19 cellular contexts compared by ENCODE assay signal in the genomic region with DNA sequence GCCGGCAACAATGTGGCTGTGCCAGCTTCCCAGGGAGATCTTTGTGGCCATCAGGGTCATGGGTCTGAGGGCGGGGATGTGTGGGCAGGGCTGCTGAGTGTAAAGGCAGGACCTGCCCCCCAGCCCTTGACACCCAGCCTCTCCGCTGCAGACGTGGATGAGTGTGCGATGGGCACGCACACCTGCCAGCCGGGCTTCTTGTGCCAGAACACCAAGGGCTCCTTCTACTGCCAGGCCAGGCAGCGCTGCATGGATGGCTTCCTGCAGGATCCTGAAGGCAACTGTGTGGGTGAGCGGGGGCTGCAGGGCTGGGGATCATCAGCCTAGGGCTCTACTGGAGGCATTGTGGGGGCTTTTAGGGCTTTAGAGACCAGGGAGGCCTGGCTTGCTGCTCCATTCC.
DNase-seq lines count a peak whose midpoint lies in the region; ATAC-seq, FAIRE-seq and TF ChIP-seq lines count a peak whose summit lies in the region.
"Had no signal": no experiment of that assay in that cellular context is flagged by ENCODE, and none has a peak within 500 bp of the region (broad histone marks: within the 10 kb centered on the region; RNA-seq: fewer than 3 reads in every experiment).

No MANE protein-coding gene starts in this region.

- DNase-seq in Right ventricle myocardium inferior (ENCODE audit: missing footprints) (peak; percentile 35), left ventricle myocardium inferior (no peak), H1 (ENCODE audit: low read depth in 1 of 2, low spot score in 2 of 2) (no peak), neuronal stem cell (ENCODE audit: low spot score) (no peak), NCI-H748 treated with DMSO at 0.1 percent for 48 hours (lab: John Stamatoyannopoulos, UW) (no peak)
- DNase-seq in effector memory CD8-positive, alpha-beta T cell, result no peak
- DNase-seq: 8988T; CD4-positive, alpha-beta memory T cell; DMS153; DMS79; GDM1; GOT3 had no signal

- no peaks in the 10 kb centered on the region for H3K4me1 Mint-ChIP-seq in effector memory CD8-positive, alpha-beta T cell (ENCODE audit: low read depth in 2 of 2)
- H3K4me1 Mint-ChIP-seq: CD14-positive monocyte; CD4-positive, alpha-beta memory T cell had no signal

- H3K9ac ChIP-seq in H1 (replicated peaks in 1 of 4; ENCODE audit: extremely low read depth in 1 of 4, low read depth in 3 of 4, low read length in 3 of 4), result no peak overlapping the region
- H3K9ac ChIP-seq in neuronal stem cell (ENCODE audit: low read depth, low read length, poor library complexity), result no peak overlapping the region
- H3K9ac ChIP-seq: BLaER1 had no signal

- no peak overlapping the region for H3K23ac ChIP-seq in H1 (ENCODE audit: insufficient read length)
- no peak overlapping the region for H3K23ac ChIP-seq in neuronal stem cell (ENCODE audit: low read depth, low read length, poor library complexity)

- H3K27me3 ChIP-seq in left ventricle myocardium inferior (ENCODE audit: low read depth) (no peaks in the 10 kb centered on the region), H1 (replicated peaks in 1 of 4; ENCODE audit: control insufficient read depth in 3 of 4, extremely low read depth in 1 of 4, insufficient read depth in 3 of 4, low read length in 3 of 4) (no peaks in the 10 kb centered on the region), neuronal stem cell (ENCODE audit: control insufficient read depth in 3 of 3, insufficient read depth in 3 of 3, low read depth in 1 of 3, low read length in 3 of 3) (no peaks in the 10 kb centered on the region)
- H3K27me3 ChIP-seq: BLaER1 had no signal

- H2AFZ ChIP-seq in H1 (ENCODE audit: low read length) (no peak overlapping the region), neuronal stem cell (ENCODE audit: low read length) (no peak overlapping the region)

- WGBS in H1 (ENCODE audit: extremely low coverage in 1 of 2, insufficient coverage in 1 of 2, insufficient read length in 1 of 2, insufficient replicate concordance in 2 of 2, low coverage in 1 of 2, low lambda C conversion rate in 2 of 2, missing lambda C conversion rate in 1 of 2), 2 experiments, result 88% methylated on average over 9 of the region's 9 CpGs; no CpG with 5 or more reads in 1 of the 2 experiments
- WGBS in neuronal stem cell (ENCODE audit: extremely low coverage in 2 of 2, insufficient read length in 2 of 2, insufficient replicate concordance in 1 of 2), 2 donors, result no CpG with 5 or more reads among the region's 9 CpGs

- no peak for FAIRE-seq in H1 (lab: Jason Lieb, UNC)
- FAIRE-seq: GM12892, GM18507 had no signal

- no peak for TF ChIP-seq POLR2A in H1 (IDR thresholded peaks at IDR 0.05; ENCODE audit: control extremely low read depth in 1 of 2, low read depth in 2 of 2, low read length in 2 of 2)

- H2AK5ac ChIP-seq in H1 (ENCODE audit: low read depth, low read length) (no peak overlapping the region), neuronal stem cell (ENCODE audit: low read depth, low read length) (peak overlapping the region; percentile 36)

- no peak for TF ChIP-seq RAD21 in H1 (IDR thresholded peaks at IDR 0.05 in 1 of 2, conservative IDR thresholded peaks at IDR 0.05 in 1 of 2; ENCODE audit: low read depth in 2 of 2, low read length in 2 of 2)

- H3K4me2 ChIP-seq in H1 (ENCODE audit: insufficient read depth in 1 of 2, low read depth in 2 of 2, low read length in 2 of 2) (no peak overlapping the region), neuronal stem cell (ENCODE audit: insufficient read depth, low read length, poor library complexity, severe bottlenecking) (no peak overlapping the region)
- H3K4me2 ChIP-seq: BLaER1 had no signal

- peaks cover 4% of the 10 kb centered on the region for H3K36me3 ChIP-seq in left ventricle myocardium inferior
- no peaks in the 10 kb centered on the region for H3K36me3 ChIP-seq in H1 (ENCODE audit: control insufficient read depth in 2 of 4, insufficient read depth in 4 of 4, low read length in 3 of 4)
- no peaks in the 10 kb centered on the region for H3K36me3 ChIP-seq in neuronal stem cell (replicated peaks in 1 of 2; ENCODE audit: control insufficient read depth in 2 of 2, insufficient read depth in 2 of 2, low read length in 2 of 2)
- H3K36me3 ChIP-seq: BLaER1, HAP-1 had no signal

- no peak for TF ChIP-seq EP300 in H1 (IDR thresholded peaks at IDR 0.05; ENCODE audit: borderline replicate concordance in 1 of 2, low read depth in 2 of 2, low read length in 2 of 2)

- H3K56ac ChIP-seq in H1 (replicated peaks; ENCODE audit: insufficient read length, low read depth, low read length), result no peak overlapping the region

- H3K14ac ChIP-seq in H1 (ENCODE audit: insufficient read length), result no peak overlapping the region
- peak overlapping the region; percentile 5 for H3K14ac ChIP-seq in neuronal stem cell (ENCODE audit: low read length)

- H3K79me1 ChIP-seq in H1 (ENCODE audit: low read depth, low read length) (no peaks in the 10 kb centered on the region), neuronal stem cell (ENCODE audit: low read depth, low read length) (no peaks in the 10 kb centered on the region)

- no peak overlapping the region for H4K5ac ChIP-seq in H1 (ENCODE audit: insufficient read length, low read depth, low read length)

- H2BK20ac ChIP-seq in H1 (ENCODE audit: low read length), result no peak overlapping the region

- H3K27ac ChIP-seq in left ventricle myocardium inferior (replicated peaks), result no peak overlapping the region
- H3K27ac ChIP-seq in H1 (ENCODE audit: low read depth, low read length), result no peak overlapping the region
- H3K27ac ChIP-seq in neuronal stem cell (replicated peaks; ENCODE audit: low read length), result no peak overlapping the region
- H3K27ac ChIP-seq: BLaER1, HL-60 had no signal

- H3K4me3 Mint-ChIP-seq in effector memory CD8-positive, alpha-beta T cell, result no peak overlapping the region
- H3K4me3 Mint-ChIP-seq: CD14-positive monocyte; CD4-positive, alpha-beta memory T cell had no signal

- H3K4me1 ChIP-seq in left ventricle myocardium inferior (no peaks in the 10 kb centered on the region), H1 (replicated peaks in 1 of 4; ENCODE audit: control insufficient read depth in 3 of 4, insufficient read depth in 4 of 4, low read length in 3 of 4) (no peaks in the 10 kb centered on the region), neuronal stem cell (ENCODE audit: control insufficient read depth in 2 of 2, insufficient read depth in 1 of 2, low read depth in 1 of 2, low read length in 2 of 2) (peaks cover 6 to 7% of the 10 kb centered on the region in 2 donors)
- H3K4me1 ChIP-seq: HAP-1 had no signal

- no peak overlapping the region for H3K4me3 ChIP-seq in left ventricle myocardium inferior
- no peak overlapping the region for H3K4me3 ChIP-seq in H1 (ENCODE audit: extremely low read depth in 1 of 4, insufficient read depth in 2 of 4, low read depth in 3 of 4, low read length in 4 of 4)
- H3K4me3 ChIP-seq in neuronal stem cell (ENCODE audit: low read length in 2 of 2), result no peak overlapping the region
- H3K4me3 ChIP-seq: BLaER1, HAP-1 had no signal

- ATAC-seq in Right ventricle myocardium inferior (no peak), GM21528 (IDR thresholded peaks at IDR 0.05; ENCODE audit: low FRiP score, unreplicated experiment) (no peak)
- no peak for ATAC-seq in effector memory CD8-positive, alpha-beta T cell (replicated peaks)

- H2BK5ac ChIP-seq in H1 (ENCODE audit: low read depth, low read length), result peak overlapping the region; percentile 24; the same call in 1 of the 2 replicates
- H2BK5ac ChIP-seq in neuronal stem cell (ENCODE audit: low read length), result no peak overlapping the region

- H2BK120ac ChIP-seq in H1 (replicated peaks; ENCODE audit: low read depth, low read length), result no peak overlapping the region
- no peak overlapping the region for H2BK120ac ChIP-seq in neuronal stem cell (ENCODE audit: low read depth, low read length)

- CTCF ChIA-PET in H1 (lab: Charles Lee; ENCODE audit: partially characterized antibody), result interaction anchor here (1.0 to 1.8 kb wide), 6 partner anchors 9 to 133 kb away, joined by 3 to 5 read pairs (median 4); no protein-coding TSS in a partner anchor

- no peak overlapping the region for H3K18ac ChIP-seq in H1 (ENCODE audit: extremely low read depth, low read length)
- H3K18ac ChIP-seq in neuronal stem cell (ENCODE audit: low read length), result peak overlapping the region; percentile 9

- no peak overlapping the region for H2BK12ac ChIP-seq in H1 (ENCODE audit: low read depth, low read length)
- no peak overlapping the region for H2BK12ac ChIP-seq in neuronal stem cell (ENCODE audit: low read length)

- no peak overlapping the region for H4K8ac ChIP-seq in H1 (ENCODE audit: extremely low read depth, insufficient read depth, low read length)
- no peak overlapping the region for H4K8ac ChIP-seq in neuronal stem cell (ENCODE audit: low read depth, low read length)

- peaks cover 0 to 4% of the 10 kb centered on the region in 2 donors for H3K9me3 Mint-ChIP-seq in effector memory CD8-positive, alpha-beta T cell
- H3K9me3 Mint-ChIP-seq: CD14-positive monocyte had no signal

- H4K20me1 ChIP-seq in H1 (replicated peaks in 1 of 2; ENCODE audit: control insufficient read depth in 1 of 2, insufficient read depth in 2 of 2, low read length in 2 of 2), result no peaks in the 10 kb centered on the region
- H4K20me1 ChIP-seq: BLaER1 had no signal

- H3K79me2 ChIP-seq in H1 (ENCODE audit: control insufficient read depth in 1 of 2, insufficient read depth in 2 of 2, low read length in 2 of 2), result no peaks in the 10 kb centered on the region

- H3K27me3 Mint-ChIP-seq in effector memory CD8-positive, alpha-beta T cell, result peaks cover 11 to 20% of the 10 kb centered on the region in 2 donors
- H3K27me3 Mint-ChIP-seq: CD4-positive, alpha-beta memory T cell had no signal

- H2BK15ac ChIP-seq in H1 (ENCODE audit: low read length), result no peak overlapping the region
- no peak overlapping the region for H2BK15ac ChIP-seq in neuronal stem cell (ENCODE audit: low read length)

- H3K4ac ChIP-seq in H1 (replicated peaks; ENCODE audit: insufficient read length, low read depth, low read length) (no peak overlapping the region), neuronal stem cell (ENCODE audit: low read length) (no peak overlapping the region)

- H3K36me3 Mint-ChIP-seq in effector memory CD8-positive, alpha-beta T cell (ENCODE audit: insufficient read depth), result no peaks in the 10 kb centered on the region
- H3K36me3 Mint-ChIP-seq: CD14-positive monocyte; CD4-positive, alpha-beta memory T cell had no signal

- intact Hi-C loops in Right ventricle myocardium inferior (cut with DNase I), result no loop called here
- intact Hi-C loops in left ventricle myocardium inferior (cut with micrococcal nuclease), result no loop called here

- H3K23me2 ChIP-seq in H1 (ENCODE audit: low read depth, low read length), result no peaks in the 10 kb centered on the region

- H3K9me3 ChIP-seq in left ventricle myocardium inferior (replicated peaks), result no peaks in the 10 kb centered on the region
- H3K9me3 ChIP-seq in H1 (ENCODE audit: insufficient read depth in 2 of 2, low read depth in 1 of 2, low read length in 1 of 2), result no peaks in the 10 kb centered on the region
- no peaks in the 10 kb centered on the region for H3K9me3 ChIP-seq in neuronal stem cell (replicated peaks in 1 of 2; ENCODE audit: control insufficient read depth in 2 of 2, insufficient read depth in 1 of 2, low read depth in 1 of 2, low read length in 2 of 2)
- H3K9me3 ChIP-seq: BLaER1, HAP-1 had no signal

- no peak overlapping the region for H4K91ac ChIP-seq in H1 (replicated peaks; ENCODE audit: insufficient read length, low read length)
- no peak overlapping the region for H4K91ac ChIP-seq in neuronal stem cell (ENCODE audit: low read depth, low read length, poor library complexity)

- TF ChIP-seq CTCF in left ventricle myocardium inferior (IDR thresholded peaks at IDR 0.05; ENCODE audit: borderline replicate concordance), result no peak
- TF ChIP-seq CTCF in H1 (IDR thresholded peaks at IDR 0.05; ENCODE audit: control extremely low read depth in 1 of 3, insufficient read depth in 1 of 3, low read depth in 1 of 3, low read length in 3 of 3), result no peak

- POLR2A ChIA-PET in H1 (lab: Charles Lee; ENCODE audit: partially characterized antibody), result no interaction called here

- H3K27ac Mint-ChIP-seq in effector memory CD8-positive, alpha-beta T cell, result no peak overlapping the region
- H3K27ac Mint-ChIP-seq: CD14-positive monocyte; CD4-positive, alpha-beta memory T cell had no signal
